In the genomic region with DNA sequence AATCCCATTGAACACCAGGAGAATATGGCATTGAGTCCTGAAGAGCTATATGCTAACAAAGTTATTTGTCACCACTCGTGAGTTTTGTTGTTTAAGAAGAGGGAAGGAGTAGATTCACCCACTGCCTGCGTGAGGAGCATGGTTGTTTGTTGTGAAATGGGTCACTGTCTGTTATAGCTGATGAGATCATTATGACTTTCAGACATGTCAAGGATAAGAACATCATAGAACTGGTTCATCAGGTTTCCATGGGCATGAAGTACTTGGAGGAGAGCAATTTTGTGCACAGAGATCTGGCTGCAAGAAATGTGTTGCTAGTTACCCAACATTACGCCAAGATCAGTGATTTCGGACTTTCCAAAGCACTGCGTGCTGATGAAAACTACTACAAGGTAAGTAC, we compare ENCODE assay signal across 15 cellular contexts.
"Had no signal": no experiment of that assay in that cellular context is flagged by ENCODE, and none has a peak within 500 bp of the region (broad histone marks: within the 10 kb centered on the region; RNA-seq: fewer than 3 reads in every experiment).

No MANE protein-coding gene starts in this region.

- FAIRE-seq: endometrium, frontal cortex, islet of Langerhans, TTC549 had no signal

- DNase-seq: activated CD4-positive, alpha-beta T cell treated with anti-CD3 and anti-CD28 coated beads, Interleukin-2, amount 10 ng/mL, durations not matched to agents 7 days and 5 days; activated CD4-positive, CD25-positive, alpha-beta regulatory T cell; amniotic stem cell; body of pancreas; heart left ventricle; nephron progenitor cell; stimulated activated CD4-positive, alpha-beta T cell treated with anti-CD3 and anti-CD28 coated beads, Interleukin-2, amount 100 ng/mL, for 48 hours; T-helper 2 cell; testis; uterus had no signal

- H3K4me3 ChIP-seq: body of pancreas, heart left ventricle, testis, uterus had no signal

- H3K9me3 ChIP-seq: body of pancreas, heart left ventricle, testis, uterus had no signal

- H3K4me1 ChIP-seq: body of pancreas, heart left ventricle, testis, uterus had no signal

- H3K27me3 ChIP-seq: body of pancreas, heart left ventricle, testis, uterus had no signal

- ATAC-seq: body of pancreas, heart left ventricle, left lobe of liver had no signal

- H3K27ac ChIP-seq: body of pancreas, heart left ventricle, testis, uterus had no signal

- H3K36me3 ChIP-seq: uterus had no signal
